In genomic region chr1:44043176-44044070, GRCh38 we compare ENCODE assay signal across 1 cellular context.
TF ChIP-seq lines count a peak whose summit lies in the region.

No MANE protein-coding gene starts in this region.

TF ChIP-seq in H1, 55 proteins besides CTCF, POLR2A, EP300 and RAD21 (continued from another document):
- TF ChIP-seq HDAC2 (IDR thresholded peaks at IDR 0.05; ENCODE audit: borderline replicate concordance in 1 of 2, low read depth in 2 of 2, low read length in 2 of 2), result no peak
- no peak for TF ChIP-seq KDM5A (IDR thresholded peaks at IDR 0.05; ENCODE audit: low read length)
- TF ChIP-seq POU5F1 (IDR thresholded peaks at IDR 0.05; ENCODE audit: low read depth, low read length), result no peak
- TF ChIP-seq SIN3A (conservative IDR thresholded peaks at IDR 0.05 in 1 of 2, IDR thresholded peaks at IDR 0.05 in 1 of 2; ENCODE audit: low read depth in 1 of 2, low read length in 2 of 2), result no peak
- TF ChIP-seq CBX8 (IDR thresholded peaks at IDR 0.05; ENCODE audit: borderline replicate concordance, low read depth, low read length), result no peak
- TF ChIP-seq NRF1 (IDR thresholded peaks at IDR 0.05; ENCODE audit: low read depth, low read length), result no peak
- no peak for TF ChIP-seq TEAD4 (IDR thresholded peaks at IDR 0.05; ENCODE audit: low read depth, low read length)
- no peak for TF ChIP-seq USF2 (IDR thresholded peaks at IDR 0.05; ENCODE audit: low read length)
- TF ChIP-seq FOSL1 (IDR thresholded peaks at IDR 0.05; ENCODE audit: insufficient read depth, low read depth, low read length), result no peak
- no peak for TF ChIP-seq PHF8 (conservative IDR thresholded peaks at IDR 0.05; ENCODE audit: low read depth, low read length)
- no peak for TF ChIP-seq POLR2AphosphoS5 (IDR thresholded peaks at IDR 0.05; ENCODE audit: low read depth, low read length)
- no peak for TF ChIP-seq CREB1 (IDR thresholded peaks at IDR 0.05)
- no peak for TF ChIP-seq CEBPB (IDR thresholded peaks at IDR 0.05; ENCODE audit: low read depth, low read length)
- no peak for TF ChIP-seq RFX5 (IDR thresholded peaks at IDR 0.05; ENCODE audit: borderline replicate concordance, low read depth, low read length)
- TF ChIP-seq BACH1 (IDR thresholded peaks at IDR 0.05; ENCODE audit: low read length), result no peak
- no peak for TF ChIP-seq SAP30 (IDR thresholded peaks at IDR 0.05; ENCODE audit: insufficient read depth, insufficient replicate concordance, low read length)
- no peak for TF ChIP-seq EGR1 (IDR thresholded peaks at IDR 0.05; ENCODE audit: borderline replicate concordance, low read depth, low read length)
